In the genomic region with DNA sequence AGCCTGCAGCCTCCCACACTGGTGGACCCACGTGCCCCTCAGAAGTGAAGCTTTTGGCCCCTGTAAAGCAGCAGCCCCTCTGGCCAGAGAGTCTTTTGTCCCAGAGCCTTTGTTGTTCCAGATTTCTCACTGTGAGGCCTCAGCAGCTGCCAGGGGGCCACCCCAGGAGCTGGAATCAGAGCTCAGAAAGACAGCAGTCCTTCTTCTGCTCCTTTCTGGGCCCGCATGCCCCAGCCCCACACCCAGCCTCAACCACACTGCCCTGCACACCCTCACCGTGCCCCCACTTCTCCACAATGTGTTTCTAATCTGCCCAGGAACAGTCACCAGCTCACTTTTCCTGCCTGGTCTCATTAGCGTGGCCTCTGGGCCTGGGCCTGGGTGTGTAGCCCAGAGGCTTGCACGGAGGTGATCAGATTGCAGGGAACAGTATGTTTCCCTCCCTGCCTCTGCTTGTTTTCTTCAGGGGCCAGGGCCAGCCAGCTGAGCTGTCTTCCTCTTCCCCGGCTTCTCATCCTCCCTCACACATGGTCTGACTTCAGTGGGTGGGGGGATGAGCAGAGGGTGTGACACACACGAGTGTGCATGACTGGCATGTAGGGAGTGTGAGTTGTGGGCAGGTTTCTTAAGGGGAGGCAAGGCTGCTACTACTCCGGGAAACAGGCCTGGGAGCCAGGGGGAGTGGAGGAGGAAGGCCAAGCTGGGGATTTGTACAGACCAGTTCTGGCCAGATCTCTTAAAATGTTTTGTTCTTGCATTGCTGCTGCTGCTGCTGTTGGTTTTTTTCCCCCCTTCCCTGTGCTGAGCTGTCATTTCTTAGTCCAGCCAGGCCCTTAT, we compare ENCODE assay signal across 8 cellular contexts.
DNase-seq lines count a peak whose midpoint lies in the region; ATAC-seq and TF ChIP-seq lines count a peak whose summit lies in the region.

No MANE protein-coding gene starts in this region.

- WGBS in prostate gland = 8% methylated on average over 8 of the region's 8 CpGs

- intact Hi-C loops in prostate gland (cut with DNase I) = loop anchor here (2.0 to 10.0 kb wide), 6 partner anchors 57 to 641 kb away; a partner anchor contains a TSS

- H3K4me1 ChIP-seq in cardiac muscle cell (ENCODE audit: low read depth) (no peaks in the 10 kb centered on the region), prostate gland (replicated peaks) (peaks cover 21% of the 10 kb centered on the region)

- no peak for TF ChIP-seq POLR2A in prostate gland (IDR thresholded peaks at IDR 0.05)

- H3K27ac ChIP-seq in HL-60 (replicated peaks) (peak overlapping the region; percentile 90), VCaP (peak overlapping the region; percentile 21; the same call in 1 of the 2 replicates), cardiac muscle cell (no peak overlapping the region), prostate gland (peak overlapping the region; percentile 88 to 92)

- no peak overlapping the region for H3K4me3 ChIP-seq in HL-60 (replicated peaks; ENCODE audit: insufficient read depth, low read length)
- no peak overlapping the region for H3K4me3 ChIP-seq in cardiac muscle cell
- H3K4me3 ChIP-seq in prostate gland = no peak overlapping the region

- DNase-seq in HL-60 (ENCODE audit: low read depth in 1 of 2, low spot score in 1 of 2) (peak; percentile 82 to 85), cardiac muscle cell (ENCODE audit: low read depth in 1 of 2, low spot score in 1 of 2) (peak; percentile 11 to 93), prostate gland (ENCODE audit: low spot score) (peak; percentile 76), NCI-H748 treated with DMSO at 0.1 percent for 48 hours (lab: John Stamatoyannopoulos, UW) (no peak), COLO829 (ENCODE audit: low spot score) (no peak)
- no peak for DNase-seq in NK-92 treated with Interleukin-12 subunit alpha and Interleukin-12 subunit beta, amount 100 ng/mL, for 24 hours (lab: John Stamatoyannopoulos, UW)

- TF ChIP-seq CTCF in HL-60 (IDR thresholded peaks at IDR 0.05; ENCODE audit: insufficient read depth, low read length) (no peak), VCaP (conservative IDR thresholded peaks at IDR 0.05) (no peak), cardiac muscle cell (IDR thresholded peaks at IDR 0.05; ENCODE audit: low read depth, low read length) (no peak), prostate gland (IDR thresholded peaks at IDR 0.05) (no peak)

- H3K27me3 ChIP-seq in HL-60 (ENCODE audit: insufficient read depth, poor library complexity, severe bottlenecking) (no peaks in the 10 kb centered on the region), cardiac muscle cell (no peaks in the 10 kb centered on the region), prostate gland (replicated peaks; ENCODE audit: insufficient read depth) (no peaks in the 10 kb centered on the region)

- no peak for ATAC-seq in HG03354 (IDR thresholded peaks at IDR 0.05; ENCODE audit: poor library complexity, severe bottlenecking, unreplicated experiment)

- no peaks in the 10 kb centered on the region for H3K9me3 ChIP-seq in cardiac muscle cell (ENCODE audit: low read depth)
- H3K9me3 ChIP-seq in prostate gland = no peaks in the 10 kb centered on the region

- H3K36me3 ChIP-seq in cardiac muscle cell (no peaks in the 10 kb centered on the region), prostate gland (no peaks in the 10 kb centered on the region)

Comparison
In these comparisons a context has a peak if more than half of its experiments do, and no peak if none do; other contexts are left out.
1. DNase-seq: peak in HL-60 (2 of 2), cardiac muscle cell (2 of 2) and prostate gland (single experiment); none in NK-92 treated with Interleukin-12 subunit alpha and Interleukin-12 subunit beta, amount 100 ng/mL, for 24 hours (single experiment), NCI-H748 treated with DMSO at 0.1 percent for 48 hours (single experiment) and COLO829 (single experiment).